ENCODE assay signal across 1 cellular context in the genomic region with DNA sequence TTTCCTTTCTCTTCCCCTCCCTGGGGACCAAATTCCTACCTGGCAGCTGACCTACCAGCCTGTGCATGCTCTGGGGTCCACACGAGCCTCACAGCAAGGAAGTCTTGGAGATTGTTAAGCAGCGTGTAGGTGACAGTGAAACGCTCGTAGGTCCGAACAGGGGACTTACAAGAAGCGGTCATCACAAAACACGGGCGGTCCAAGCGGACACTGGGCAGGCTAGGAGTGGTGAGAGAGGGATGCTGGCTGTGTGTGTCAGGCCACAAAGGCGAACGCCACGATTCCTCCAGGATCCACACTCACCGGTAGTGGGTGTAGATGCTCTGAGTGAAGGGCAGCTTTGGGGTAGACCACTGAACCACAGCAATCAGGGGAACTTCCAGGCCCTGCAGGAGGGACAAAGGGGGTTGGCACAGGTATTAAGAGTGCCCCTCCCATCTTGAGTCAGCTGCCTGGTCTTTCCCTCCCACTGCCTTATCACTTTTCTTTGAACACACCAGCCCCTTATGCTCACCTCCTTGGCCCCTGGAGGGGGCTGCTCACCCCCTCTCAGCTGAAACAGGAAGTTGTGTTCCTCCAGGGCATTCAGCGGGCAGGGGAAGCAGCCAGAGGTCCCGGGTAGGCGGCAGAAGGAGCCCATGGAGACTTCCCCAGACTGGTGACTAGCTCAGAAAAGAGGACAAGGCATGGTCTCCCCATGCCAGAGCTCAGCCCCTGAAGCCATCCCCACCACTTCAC.
TF ChIP-seq lines count a peak whose summit lies in the region.

No MANE protein-coding gene starts in this region.

TF ChIP-seq in WTC11, 78 proteins besides CTCF, POLR2A, EP300 and RAD21 (continued from another document):
- TF ChIP-seq, protein P1, sequence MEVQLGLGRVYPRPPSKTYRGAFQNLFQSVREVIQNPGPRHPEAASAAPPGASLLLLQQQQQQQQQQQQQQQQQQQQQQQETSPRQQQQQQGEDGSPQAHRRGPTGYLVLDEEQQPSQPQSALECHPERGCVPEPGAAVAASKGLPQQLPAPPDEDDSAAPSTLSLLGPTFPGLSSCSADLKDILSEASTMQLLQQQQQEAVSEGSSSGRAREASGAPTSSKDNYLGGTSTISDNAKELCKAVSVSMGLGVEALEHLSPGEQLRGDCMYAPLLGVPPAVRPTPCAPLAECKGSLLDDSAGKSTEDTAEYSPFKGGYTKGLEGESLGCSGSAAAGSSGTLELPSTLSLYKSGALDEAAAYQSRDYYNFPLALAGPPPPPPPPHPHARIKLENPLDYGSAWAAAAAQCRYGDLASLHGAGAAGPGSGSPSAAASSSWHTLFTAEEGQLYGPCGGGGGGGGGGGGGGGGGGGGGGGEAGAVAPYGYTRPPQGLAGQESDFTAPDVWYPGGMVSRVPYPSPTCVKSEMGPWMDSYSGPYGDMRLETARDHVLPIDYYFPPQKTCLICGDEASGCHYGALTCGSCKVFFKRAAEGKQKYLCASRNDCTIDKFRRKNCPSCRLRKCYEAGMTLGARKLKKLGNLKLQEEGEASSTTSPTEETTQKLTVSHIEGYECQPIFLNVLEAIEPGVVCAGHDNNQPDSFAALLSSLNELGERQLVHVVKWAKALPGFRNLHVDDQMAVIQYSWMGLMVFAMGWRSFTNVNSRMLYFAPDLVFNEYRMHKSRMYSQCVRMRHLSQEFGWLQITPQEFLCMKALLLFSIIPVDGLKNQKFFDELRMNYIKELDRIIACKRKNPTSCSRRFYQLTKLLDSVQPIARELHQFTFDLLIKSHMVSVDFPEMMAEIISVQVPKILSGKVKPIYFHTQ (CRISPR knock-in tag; IDR thresholded peaks at IDR 0.05), result no peak
- TF ChIP-seq ZNF219 (CRISPR knock-in tag; IDR thresholded peaks at IDR 0.05; ENCODE audit: borderline replicate concordance) (no peak), ATF1 (CRISPR knock-in tag; IDR thresholded peaks at IDR 0.05) (no peak), NFATC4 (CRISPR knock-in tag; IDR thresholded peaks at IDR 0.05) (no peak), TEAD4 (CRISPR knock-in tag; IDR thresholded peaks at IDR 0.05) (no peak), ZNF396 (CRISPR knock-in tag; IDR thresholded peaks at IDR 0.05; ENCODE audit: borderline replicate concordance) (no peak), FOXK1 (CRISPR knock-in tag; IDR thresholded peaks at IDR 0.05) (no peak)
- TF ChIP-seq, protein P2, sequence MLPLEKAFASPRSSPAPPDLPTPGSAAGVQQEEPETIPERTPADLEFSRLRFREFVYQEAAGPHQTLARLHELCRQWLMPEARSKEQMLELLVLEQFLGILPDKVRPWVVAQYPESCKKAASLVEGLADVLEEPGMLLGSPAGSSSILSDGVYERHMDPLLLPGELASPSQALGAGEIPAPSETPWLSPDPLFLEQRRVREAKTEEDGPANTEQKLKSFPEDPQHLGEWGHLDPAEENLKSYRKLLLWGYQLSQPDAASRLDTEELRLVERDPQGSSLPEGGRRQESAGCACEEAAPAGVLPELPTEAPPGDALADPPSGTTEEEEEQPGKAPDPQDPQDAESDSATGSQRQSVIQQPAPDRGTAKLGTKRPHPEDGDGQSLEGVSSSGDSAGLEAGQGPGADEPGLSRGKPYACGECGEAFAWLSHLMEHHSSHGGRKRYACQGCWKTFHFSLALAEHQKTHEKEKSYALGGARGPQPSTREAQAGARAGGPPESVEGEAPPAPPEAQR (CRISPR knock-in tag; IDR thresholded peaks at IDR 0.05), result no peak
